ENCODE assay signal across 12 cellular contexts in genomic region chrX:13398839-13399238, GRCh38.
DNase-seq lines count a peak whose midpoint lies in the region; ATAC-seq, FAIRE-seq and TF ChIP-seq lines count a peak whose summit lies in the region.
"Had no signal": no experiment of that assay in that cellular context is flagged by ENCODE, and none has a peak within 500 bp of the region (broad histone marks: within the 10 kb centered on the region; RNA-seq: fewer than 3 reads in every experiment).

No MANE protein-coding gene starts in this region.

- BruUV-seq in Caco-2 (replicated peaks; lab: Mats Ljungman, UMichigan) (TSS peak; percentile 76), endothelial cell of umbilical vein (replicated peaks; lab: Mats Ljungman, UMichigan) (TSS peak; percentile 66)

- no peak for FAIRE-seq in endothelial cell of umbilical vein (lab: Jason Lieb, UNC)

- ATAC-seq in gastrocnemius medialis = no peak
- no peak for ATAC-seq in HG03175 (IDR thresholded peaks at IDR 0.05; ENCODE audit: unreplicated experiment)
- ATAC-seq: GM23338 had no signal

- H3K9me1 ChIP-seq in endothelial cell of umbilical vein (replicated peaks; ENCODE audit: control insufficient read depth, extremely low read depth, insufficient read depth, low read length) = no peaks in the 10 kb centered on the region

- H3F3A ChIP-seq in neural progenitor cell (ENCODE audit: low read depth) = no peaks in the 10 kb centered on the region

- no peaks in the 10 kb centered on the region for H4K20me1 ChIP-seq in endothelial cell of umbilical vein (replicated peaks; ENCODE audit: control insufficient read depth, extremely low read depth, insufficient read depth, low read length)
- no peaks in the 10 kb centered on the region for H4K20me1 ChIP-seq in neural progenitor cell (ENCODE audit: low read depth)

- no peak overlapping the region for H3K4me3 ChIP-seq in Caco-2 (ENCODE audit: low read depth, low read length)
- no peak overlapping the region for H3K4me3 ChIP-seq in SJCRH30
- H3K4me3 ChIP-seq in endothelial cell of umbilical vein (replicated peaks in 1 of 3; ENCODE audit: insufficient read depth in 1 of 3, low read depth in 1 of 3, low read length in 3 of 3) = no peak overlapping the region
- H3K4me3 ChIP-seq in neural progenitor cell = no peak overlapping the region
- H3K4me3 ChIP-seq in gastrocnemius medialis = no peak overlapping the region
- H3K4me3 ChIP-seq: GM23338 had no signal

- H3K36me3 ChIP-seq in Caco-2 (ENCODE audit: control insufficient read depth, insufficient read depth, low read length) = no peaks in the 10 kb centered on the region
- H3K36me3 ChIP-seq in SJCRH30 = no peaks in the 10 kb centered on the region
- H3K36me3 ChIP-seq in endothelial cell of umbilical vein (ENCODE audit: control insufficient read depth in 2 of 2, extremely low read depth in 1 of 2, insufficient read depth in 2 of 2, low read length in 2 of 2) = no peaks in the 10 kb centered on the region
- no peaks in the 10 kb centered on the region for H3K36me3 ChIP-seq in neural progenitor cell
- H3K36me3 ChIP-seq in gastrocnemius medialis = no peaks in the 10 kb centered on the region

- dilution Hi-C loops in endothelial cell of umbilical vein (cut with MboI; ENCODE audit: extremely low pct_ligation_motif_present, low sequenced_read_pairs) = no loop called here

- H3K27ac Mint-ChIP-seq in Caco-2 (ENCODE audit: unreplicated experiment) (peak overlapping the region; percentile 83), neural progenitor cell (peak overlapping the region; percentile 88)
- H3K27ac Mint-ChIP-seq: CD8-positive, alpha-beta memory T cell; GM23338 had no signal

- H3K4me2 ChIP-seq in endothelial cell of umbilical vein (ENCODE audit: insufficient read depth, low read length) (no peak overlapping the region), neural progenitor cell (no peak overlapping the region)
- H3K4me2 ChIP-seq: GM23338 had no signal

- H3K79me2 ChIP-seq in endothelial cell of umbilical vein (ENCODE audit: control insufficient read depth, insufficient read depth, low read length) (no peaks in the 10 kb centered on the region), neural progenitor cell (ENCODE audit: low read depth) (no peaks in the 10 kb centered on the region)

- H3K27ac ChIP-seq in SJCRH30 = peak overlapping the region; percentile 86
- H3K27ac ChIP-seq in endothelial cell of umbilical vein (ENCODE audit: insufficient read depth, low read depth, low read length) = peak overlapping the region; percentile 93
- H3K27ac ChIP-seq in neural progenitor cell = no peak overlapping the region
- H3K27ac ChIP-seq in gastrocnemius medialis = no peak overlapping the region

- TF ChIP-seq POLR2A in endothelial cell of umbilical vein (IDR thresholded peaks at IDR 0.05; ENCODE audit: low read depth, low read length) (no peak), gastrocnemius medialis (IDR thresholded peaks at IDR 0.05) (no peak)

- CTCF ChIA-PET in Caco-2 (lab: Charles Lee) = no interaction called here
- CTCF ChIA-PET in endothelial cell of umbilical vein (lab: Charles Lee) = interaction anchor here (1.3 kb wide), 1 partner anchor 452 kb away, joined by 3 read pairs; no protein-coding TSS in a partner anchor
- CTCF ChIA-PET in GM10248 (lab: Yijun Ruan, JAX) = no interaction called here

- intact Hi-C loops in Caco-2 (cut with micrococcal nuclease; ENCODE audit: unreplicated experiment) (loop anchor here (1.0 kb wide), 3 partner anchors 89 to 452 kb away; no protein-coding TSS in a partner anchor), endothelial cell of umbilical vein (cut with micrococcal nuclease) (loop anchor here (1.0 to 5.0 kb wide), 8 partner anchors 30 to 421 kb away; no protein-coding TSS in a partner anchor), gastrocnemius medialis (cut with DNase I; ENCODE audit: low total_unique reads) (no loop called here)

- H3K9ac ChIP-seq in endothelial cell of umbilical vein (replicated peaks; ENCODE audit: extremely low read depth, insufficient read depth, low read length) (peak overlapping the region; percentile 78), neural progenitor cell (no peak overlapping the region)

- H3K4me1 Mint-ChIP-seq in Caco-2 (ENCODE audit: low read depth, unreplicated experiment) (peaks cover 18% of the 10 kb centered on the region), neural progenitor cell (peaks cover 14% of the 10 kb centered on the region)
- H3K4me1 Mint-ChIP-seq: CD8-positive, alpha-beta memory T cell; GM23338 had no signal

- TF ChIP-seq CTCF in Caco-2 (IDR thresholded peaks at IDR 0.05; ENCODE audit: insufficient read depth in 1 of 2, low read depth in 1 of 2, low read length in 1 of 2, severe bottlenecking in 1 of 2, unreplicated experiment in 1 of 2) (no peak), endothelial cell of umbilical vein (IDR thresholded peaks at IDR 0.05; ENCODE audit: extremely low read depth in 1 of 2, insufficient read depth in 1 of 2, low read depth in 1 of 2, low read length in 2 of 2) (no peak), neural progenitor cell (IDR thresholded peaks at IDR 0.05) (no peak), gastrocnemius medialis (IDR thresholded peaks at IDR 0.05 in 4 of 5, conservative IDR thresholded peaks at IDR 0.05 in 1 of 5) (no peak), GM10248 (IDR thresholded peaks at IDR 0.05; ENCODE audit: control extremely low read depth, extremely low read depth, low read depth, missing control alignments) (no peak)

- H3K36me3 Mint-ChIP-seq in Caco-2 (ENCODE audit: insufficient read depth, unreplicated experiment) (no peaks in the 10 kb centered on the region), neural progenitor cell (no peaks in the 10 kb centered on the region)

- no peak overlapping the region for H3K4me3 Mint-ChIP-seq in Caco-2 (ENCODE audit: unreplicated experiment)
- H3K4me3 Mint-ChIP-seq in neural progenitor cell = no peak overlapping the region
- H3K4me3 Mint-ChIP-seq: CD8-positive, alpha-beta memory T cell; GM23338 had no signal

- H3K4me1 ChIP-seq in Caco-2 = peaks cover 20% of the 10 kb centered on the region
- H3K4me1 ChIP-seq in SJCRH30 = peaks cover 28% of the 10 kb centered on the region
- H3K4me1 ChIP-seq in endothelial cell of umbilical vein (ENCODE audit: control insufficient read depth, extremely low read depth, insufficient read depth, low read length) = peaks cover 31% of the 10 kb centered on the region
- H3K4me1 ChIP-seq in neural progenitor cell = no peaks in the 10 kb centered on the region
- no peaks in the 10 kb centered on the region for H3K4me1 ChIP-seq in gastrocnemius medialis

- POLR2A ChIA-PET in Caco-2 (lab: Charles Lee) = no interaction called here
- POLR2A ChIA-PET in endothelial cell of umbilical vein (lab: Charles Lee) = no interaction called here
- POLR2A ChIA-PET in GM10248 (lab: Yijun Ruan, JAX) = no interaction called here

- H3K27me3 ChIP-seq in Caco-2 (replicated peaks; ENCODE audit: control insufficient read depth, insufficient read depth, low read length) (no peaks in the 10 kb centered on the region), SJCRH30 (no peaks in the 10 kb centered on the region), endothelial cell of umbilical vein (ENCODE audit: control insufficient read depth in 2 of 2, insufficient read depth in 2 of 2, low read length in 2 of 2) (no peaks in the 10 kb centered on the region), neural progenitor cell (no peaks in the 10 kb centered on the region), gastrocnemius medialis (no peaks in the 10 kb centered on the region)

- in situ Hi-C loops in gastrocnemius medialis (cut with MboI; ENCODE audit: low sequenced_read_pairs in 4 of 4) = no loop called here

- H3K9me3 ChIP-seq in Caco-2 (no peaks in the 10 kb centered on the region), SJCRH30 (replicated peaks) (no peaks in the 10 kb centered on the region), endothelial cell of umbilical vein (replicated peaks; ENCODE audit: control insufficient read depth, insufficient read depth, low read length) (no peaks in the 10 kb centered on the region), neural progenitor cell (ENCODE audit: low read depth) (no peaks in the 10 kb centered on the region), gastrocnemius medialis (no peaks in the 10 kb centered on the region)

- H3K9me3 Mint-ChIP-seq in Caco-2 (ENCODE audit: unreplicated experiment) (peaks cover 14% of the 10 kb centered on the region), neural progenitor cell (peaks cover 8% of the 10 kb centered on the region)
- H3K9me3 Mint-ChIP-seq: CD8-positive, alpha-beta memory T cell; GM23338 had no signal

- DNase-seq in Caco-2 = no peak
- DNase-seq in SJCRH30 = no peak
- DNase-seq in endothelial cell of umbilical vein (ENCODE audit: low read depth, low spot score) = no peak
- no peak for DNase-seq in neural progenitor cell (ENCODE audit: low spot score)
- no peak for DNase-seq in gastrocnemius medialis
- DNase-seq in GM10248 (ENCODE audit: extremely low spot score) = no peak
- DNase-seq in NCI-H1092 (lab: John Stamatoyannopoulos, UW) = no peak
- DNase-seq: CD8-positive, alpha-beta memory T cell; NCI-H146; SHP77 had no signal

- H2AFZ ChIP-seq in endothelial cell of umbilical vein (ENCODE audit: low read depth, low read length) (no peak overlapping the region), neural progenitor cell (replicated peaks) (no peak overlapping the region)
- H2AFZ ChIP-seq: GM23338 had no signal

- H3K27me3 Mint-ChIP-seq in Caco-2 (ENCODE audit: insufficient read depth, unreplicated experiment) = no peaks in the 10 kb centered on the region
- H3K27me3 Mint-ChIP-seq in neural progenitor cell (ENCODE audit: insufficient read depth, low read depth) = no peaks in the 10 kb centered on the region

TF ChIP-seq in endothelial cell of umbilical vein, 7 proteins besides CTCF, POLR2A, EP300 and RAD21:
- TF ChIP-seq GATA2 (IDR thresholded peaks at IDR 0.05; ENCODE audit: insufficient read depth, insufficient read length, low read depth, low read length) (no peak), JUN (IDR thresholded peaks at IDR 0.05; ENCODE audit: borderline replicate concordance, insufficient read depth, insufficient read length, low read depth) (no peak), FOS (IDR thresholded peaks at IDR 0.05; ENCODE audit: borderline replicate concordance, insufficient read depth, low read length) (no peak), EZH2 (IDR thresholded peaks at IDR 0.05; ENCODE audit: borderline replicate concordance, low read depth, low read length, severe bottlenecking) (no peak), MYC (IDR thresholded peaks at IDR 0.05; ENCODE audit: low read depth, low read length) (no peak)
- TF ChIP-seq, protein P1, sequence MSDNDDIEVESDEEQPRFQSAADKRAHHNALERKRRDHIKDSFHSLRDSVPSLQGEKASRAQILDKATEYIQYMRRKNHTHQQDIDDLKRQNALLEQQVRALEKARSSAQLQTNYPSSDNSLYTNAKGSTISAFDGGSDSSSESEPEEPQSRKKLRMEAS (IDR thresholded peaks at IDR 0.05; ENCODE audit: insufficient read depth, insufficient read length) = no peak

Comparison
In these comparisons a context has a peak if more than half of its experiments do, and no peak if none do; other contexts are left out.
1. H3K27ac ChIP-seq: peak in SJCRH30 (single experiment) and endothelial cell of umbilical vein (single experiment); none in neural progenitor cell (single experiment) and gastrocnemius medialis (0 of 4).